In genomic region chr1:183842817-183843187, GRCh38 we compare ENCODE assay signal across 8 cellular contexts. TPM values are rescaled to one million over a fixed set of nuclear protein-coding genes. Genes with fewer than 3 reads are reported as not detected.
DNase-seq lines count a peak whose midpoint lies in the region; ATAC-seq, FAIRE-seq and TF ChIP-seq lines count a peak whose summit lies in the region.

No MANE protein-coding gene starts in this region.

- H3K4me3 Mint-ChIP-seq in Calu3 (ENCODE audit: low read depth, unreplicated experiment), result peak overlapping the region; percentile 38

- no peak for DNase-seq in Calu3
- DNase-seq in kidney, result no peak
- DNase-seq in DMS114 treated with DMSO at 0.1 percent for 48 hours (lab: John Stamatoyannopoulos, UW; ENCODE audit: unreplicated experiment), result no peak
- DNase-seq in activated gamma-delta T cell treated with Interleukin-2 at 50 U/mL for 16 hours, result no peak
- DNase-seq in LoVo (ENCODE audit: low spot score), result no peak
- DNase-seq in RPMI8226, result no peak

- H3K27ac ChIP-seq in kidney (ENCODE audit: low read depth in 2 of 2, low read length in 2 of 2), result peak overlapping the region; percentile 20 to 88

- CTCF ChIA-PET in Calu3 (lab: Charles Lee), result interaction anchor here (0.6 to 1.8 kb wide), 5 partner anchors 14 to 585 kb away, joined by 3 to 4 read pairs (median 4); no protein-coding TSS in a partner anchor

- no peak for FAIRE-seq in kidney (lab: Jason Lieb, UNC)

- peaks cover 12% of the 10 kb centered on the region for H3K36me3 Mint-ChIP-seq in Calu3 (ENCODE audit: insufficient read depth, unreplicated experiment)

- intact Hi-C loops in Calu3 (cut with micrococcal nuclease; ENCODE audit: unreplicated experiment), result loop anchor here (2.0 to 5.0 kb wide), 4 partner anchors 34 to 186 kb away; no protein-coding TSS in a partner anchor
- intact Hi-C loops in kidney (cut with DNase I), result no loop called here

- peaks cover 6 to 34% of the 10 kb centered on the region in 2 donors for H3K4me1 ChIP-seq in kidney (ENCODE audit: control insufficient read depth in 1 of 2, insufficient read depth in 1 of 2, low read depth in 1 of 2, low read length in 2 of 2)

- H3K9me3 Mint-ChIP-seq in Calu3 (ENCODE audit: low read depth, unreplicated experiment), result no peaks in the 10 kb centered on the region

- TF ChIP-seq CTCF in Calu3 (IDR thresholded peaks at IDR 0.05; ENCODE audit: unreplicated experiment) (no peak), kidney (IDR thresholded peaks at IDR 0.05; ENCODE audit: borderline replicate concordance, extremely low read depth, insufficient read depth) (no peak)

- BruUV-seq in Calu3 (replicated peaks; lab: Mats Ljungman, UMichigan), result no TSS peak

- H3K36me3 ChIP-seq in kidney (ENCODE audit: control insufficient read depth in 1 of 2, insufficient read depth in 2 of 2, low read length in 2 of 2), result no peaks in the 10 kb centered on the region

- peaks cover 59% of the 10 kb centered on the region for H3K4me1 Mint-ChIP-seq in Calu3 (ENCODE audit: low read depth, unreplicated experiment)

- peak overlapping the region; percentile 58 for H3K27ac Mint-ChIP-seq in Calu3 (ENCODE audit: unreplicated experiment)

- ATAC-seq in GM21381 (IDR thresholded peaks at IDR 0.05; ENCODE audit: unreplicated experiment) (peak; percentile 42), HG03571 (IDR thresholded peaks at IDR 0.05; ENCODE audit: unreplicated experiment) (peak; percentile 44)

- no peaks in the 10 kb centered on the region for H3K27me3 Mint-ChIP-seq in Calu3 (ENCODE audit: unreplicated experiment)

- H3K9me3 ChIP-seq in kidney (ENCODE audit: control insufficient read depth in 1 of 2, low read length in 2 of 2), result no peaks in the 10 kb centered on the region

- peak overlapping the region in 1 of 2 donors; percentile 39 for H3K9ac ChIP-seq in kidney (ENCODE audit: low read length in 2 of 2)

- peak overlapping the region; percentile 14 to 37 for H3K4me3 ChIP-seq in kidney (ENCODE audit: low read length in 2 of 2)

RNA-seq across cellular contexts. Expression of gene RGL1, which starts 37.9 kb away (rescaled TPM):
- total RNA-seq in Calu3 (2022), result 2.7 and 4.8 TPM in 2 replicates
- total RNA-seq in kidney, result 30.7 TPM
- 17.3 TPM for polyA plus RNA-seq in kidney (ENCODE audit: insufficient read depth, low read depth, low replicate concordance)
